ENCODE assay signal across 8 cellular contexts in the genomic region with DNA sequence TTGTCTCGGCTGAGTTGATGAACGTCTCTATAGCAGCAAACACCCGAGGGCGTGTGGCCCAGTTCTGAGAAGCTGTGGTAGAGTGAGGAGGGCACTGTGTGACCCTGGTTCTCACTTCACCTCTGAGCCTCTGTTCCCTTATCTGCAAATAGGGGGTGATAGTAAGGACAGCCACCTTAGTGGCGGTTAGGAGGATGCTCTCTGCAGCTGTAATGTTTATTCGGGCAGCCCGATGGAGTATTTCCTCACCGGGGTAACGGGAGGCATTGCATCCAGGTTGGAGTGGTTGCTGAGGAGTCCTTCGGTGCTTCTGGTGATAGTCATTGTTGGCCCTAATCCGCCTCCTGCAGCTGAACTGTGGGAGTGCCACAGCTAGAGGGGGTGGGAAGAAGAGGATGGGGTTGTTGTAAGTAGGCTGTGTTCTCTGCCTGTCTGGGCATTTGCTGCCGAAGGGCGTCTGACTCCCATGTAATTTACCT. TPM values are rescaled to one million over a fixed set of nuclear protein-coding genes. Genes with fewer than 3 reads are reported as not detected.
DNase-seq lines count a peak whose midpoint lies in the region; ATAC-seq and TF ChIP-seq lines count a peak whose summit lies in the region.

No MANE protein-coding gene starts in this region.

- H3K4me3 ChIP-seq in astrocyte of the cerebellum (ENCODE audit: low read depth, low read length) = peak overlapping the region; percentile 5

- ATAC-seq in sciatic nerve (peak; percentile 55), HG03571 (IDR thresholded peaks at IDR 0.05; ENCODE audit: unreplicated experiment) (no peak)

- DNase-seq in DMS153 treated with DMSO at 0.1 percent for 48 hours (lab: John Stamatoyannopoulos, UW; ENCODE audit: unreplicated experiment) = peak; percentile 50
- peak; percentile 91 for DNase-seq in NCI-H69 (lab: John Stamatoyannopoulos, UW)
- no peak for DNase-seq in astrocyte of the cerebellum (ENCODE audit: low read depth)
- DNase-seq in hepatic stellate cell (ENCODE audit: low spot score) = peak; percentile 70
- DNase-seq in sciatic nerve (ENCODE audit: low spot score) = no peak
- no peak for DNase-seq in HuH-7 (ENCODE audit: low spot score)
- DNase-seq in HK-2 (ENCODE audit: unreplicated experiment) = no peak

- intact Hi-C loops in sciatic nerve (cut with DNase I) = no loop called here

- TF ChIP-seq CTCF in astrocyte of the cerebellum (IDR thresholded peaks at IDR 0.05; ENCODE audit: low read depth, low read length, missing control alignments) = peak; percentile 57

- in situ Hi-C loops in astrocyte of the cerebellum (cut with HindIII; ENCODE audit: low sequenced_read_pairs) = no loop called here

RNA-seq across cellular contexts. Expression of gene PRRC2B, which starts 13.9 kb away (rescaled TPM):
- total RNA-seq in sciatic nerve = 252 TPM

Comparison
In these comparisons a context has a peak if more than half of its experiments do, and no peak if none do; other contexts are left out.
1. DNase-seq: peak in DMS153 treated with DMSO at 0.1 percent for 48 hours (single experiment), NCI-H69 (single experiment) and hepatic stellate cell (single experiment); none in astrocyte of the cerebellum (single experiment), sciatic nerve (single experiment), HuH-7 (single experiment) and HK-2 (single experiment).